In the genomic region with DNA sequence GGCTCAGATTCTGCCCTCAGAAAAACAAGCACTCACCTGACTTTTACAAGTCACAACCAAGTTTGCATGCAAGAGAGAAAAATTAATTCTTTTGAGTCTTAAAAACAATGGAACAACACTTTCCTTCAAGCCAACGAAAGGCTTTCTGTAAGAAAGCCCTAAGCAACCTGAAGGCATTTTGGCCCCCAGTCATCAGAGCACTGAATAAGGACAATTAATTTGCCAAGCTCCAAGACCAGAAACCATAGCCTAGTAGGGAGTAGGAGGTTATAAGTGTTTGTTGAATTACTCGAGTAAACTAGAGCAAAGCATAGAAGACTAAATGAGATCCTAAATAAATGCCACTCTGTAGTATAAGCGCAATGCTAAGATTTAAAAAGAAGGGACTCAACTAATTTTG, we compare ENCODE assay signal across 24 cellular contexts. TPM values are rescaled to one million over a fixed set of nuclear protein-coding genes. Genes with fewer than 3 reads are reported as not detected.
DNase-seq lines count a peak whose midpoint lies in the region; ATAC-seq, FAIRE-seq and TF ChIP-seq lines count a peak whose summit lies in the region.
"Had no signal": no experiment of that assay in that cellular context is flagged by ENCODE, and none has a peak within 500 bp of the region (broad histone marks: within the 10 kb centered on the region; RNA-seq: fewer than 3 reads in every experiment).

No MANE protein-coding gene starts in this region.

- no peak for FAIRE-seq in HepG2 (lab: Jason Lieb, UNC)
- FAIRE-seq: D721Med, H54 had no signal

- H3K27me3 ChIP-seq in HepG2 (ENCODE audit: control insufficient read depth in 1 of 2, insufficient read depth in 2 of 2, low read length in 2 of 2) (peaks cover 0 to 4% of the 10 kb centered on the region in 2 experiments; a peak in 1 of 5 replicates), right lobe of liver (no peaks in the 10 kb centered on the region), esophagus muscularis mucosa (no peaks in the 10 kb centered on the region), vagina (no peaks in the 10 kb centered on the region), right cardiac atrium (ENCODE audit: control insufficient read depth, insufficient read depth) (no peaks in the 10 kb centered on the region), prostate gland (replicated peaks; ENCODE audit: insufficient read depth) (no peaks in the 10 kb centered on the region)

- DNase-seq in HepG2 (ENCODE audit: low spot score) (no peak), right lobe of liver (no peak), esophagus muscularis mucosa (ENCODE audit: extremely low spot score) (no peak), neural crest cell (ENCODE audit: low read depth, low spot score) (no peak), vagina (ENCODE audit: extremely low spot score in 2 of 2) (no peak), right cardiac atrium (no peak), prostate gland (ENCODE audit: low spot score) (no peak)
- no peak for DNase-seq in activated naive CD4-positive, alpha-beta T cell (lab: John Stamatoyannopoulos, UW)
- DNase-seq: AML-193, DMS53, GDM1, KG1, NCI-H1092 treated with DMSO at 0.1 percent for 48 hours, NCI-H1436 treated with DMSO at 0.1 percent for 48 hours, NCI-H1930, NCI-H226, NCI-H510A treated with DMSO at 0.1 percent for 48 hours, NCI-H748 treated with DMSO at 0.1 percent for 48 hours, PC-9, SHP77 treated with DMSO at 0.1 percent for 48 hours had no signal

- H3K27ac ChIP-seq in HepG2 (ENCODE audit: extremely low read length, insufficient read depth, low read length) (peak overlapping the region; percentile 42), right lobe of liver (no peak overlapping the region), esophagus muscularis mucosa (replicated peaks in 1 of 4) (peak overlapping the region in 3 of 4 donors; percentile 5 to 50 (median 15)), vagina (peak overlapping the region; percentile 45), right cardiac atrium (ENCODE audit: low read length) (no peak overlapping the region), prostate gland (no peak overlapping the region)
- H3K27ac ChIP-seq: C4-2B, PC-9, RWPE1 had no signal

- H3K4me3 ChIP-seq in HepG2 (replicated peaks in 1 of 3; ENCODE audit: insufficient read depth in 1 of 3, low read depth in 2 of 3, low read length in 3 of 3) (peak overlapping the region; percentile 40 to 54 (median 41); a peak in 5 of 6 replicates), right lobe of liver (no peak overlapping the region), esophagus muscularis mucosa (peak overlapping the region in 3 of 4 donors; percentile 3 to 30 (median 6)), vagina (no peak overlapping the region), right cardiac atrium (ENCODE audit: low read length) (no peak overlapping the region), prostate gland (no peak overlapping the region)
- H3K4me3 ChIP-seq: PC-9 had no signal

- peaks cover 11% of the 10 kb centered on the region for H3K27me3 Mint-ChIP-seq in neural crest cell (ENCODE audit: low read depth)

- TF ChIP-seq POLR2A in HepG2 (IDR thresholded peaks at IDR 0.05; ENCODE audit: insufficient read depth in 1 of 2, low read depth in 2 of 2, low read length in 2 of 2) = no peak
- no peak for TF ChIP-seq POLR2A in right lobe of liver (IDR thresholded peaks at IDR 0.05)
- no peak for TF ChIP-seq POLR2A in esophagus muscularis mucosa (IDR thresholded peaks at IDR 0.05; ENCODE audit: low read depth)
- no peak for TF ChIP-seq POLR2A in vagina (IDR thresholded peaks at IDR 0.05)
- no peak for TF ChIP-seq POLR2A in prostate gland (IDR thresholded peaks at IDR 0.05)

- peak overlapping the region; percentile 78 for H3K4me2 ChIP-seq in HepG2 (ENCODE audit: low read depth, low read length)
- H3K4me2 ChIP-seq: PC-9 had no signal

- peak overlapping the region; percentile 60; the same call in 1 of the 2 replicates for H3K9ac ChIP-seq in HepG2 (ENCODE audit: insufficient read depth, low read depth, low read length)

- WGBS in HepG2 (ENCODE audit: low lambda C conversion rate) = 73% methylated on average over 3 of the region's 3 CpGs
- WGBS in right lobe of liver (ENCODE audit: insufficient coverage, low coverage, low lambda C conversion rate, missing lambda C conversion rate) = 88% methylated on average over 3 of the region's 3 CpGs
- WGBS in esophagus muscularis mucosa = 71% methylated on average over 3 of the region's 3 CpGs
- WGBS in right cardiac atrium = 83% methylated on average over 3 of the region's 3 CpGs
- whole genome bisulfite sequencing in prostate gland = 61% methylated on average over 3 of the region's 3 CpGs

- no peak for TF ChIP-seq RAD21 in HepG2 (CRISPR knock-in tag; IDR thresholded peaks at IDR 0.05)

- H3K36me3 ChIP-seq in HepG2 (replicated peaks in 1 of 2; ENCODE audit: control insufficient read depth in 1 of 2, insufficient read depth in 2 of 2, low read length in 2 of 2) (0 out of 5 replicates have a peak, but pooled peaks cover 0 to 3% of the 10 kb centered on the region in 2 experiments), right lobe of liver (no peaks in the 10 kb centered on the region), esophagus muscularis mucosa (no peaks in the 10 kb centered on the region), vagina (no peaks in the 10 kb centered on the region), prostate gland (no peaks in the 10 kb centered on the region)

- in situ Hi-C loops in HepG2 (cut with HindIII; ENCODE audit: extremely low pct_ligation_motif_present, low pct_unique_long_range_greater_than_20kb) = no loop called here

- TF ChIP-seq CTCF in HepG2 (CRISPR knock-in tag; IDR thresholded peaks at IDR 0.05) = no peak
- no peak for TF ChIP-seq CTCF in right lobe of liver (IDR thresholded peaks at IDR 0.05)
- no peak for TF ChIP-seq CTCF in esophagus muscularis mucosa (IDR thresholded peaks at IDR 0.05)
- no peak for TF ChIP-seq CTCF in neural crest cell (conservative IDR thresholded peaks at IDR 0.05)
- TF ChIP-seq CTCF in vagina (IDR thresholded peaks at IDR 0.05) = no peak
- TF ChIP-seq CTCF in prostate gland (IDR thresholded peaks at IDR 0.05) = no peak

- H3K4me1 ChIP-seq in HepG2 (ENCODE audit: insufficient read depth, low read length) (peaks cover 69% of the 10 kb centered on the region), right lobe of liver (peaks cover 0 to 8% (median 0%) of the 10 kb centered on the region in 4 donors), esophagus muscularis mucosa (peaks cover 15 to 79% (median 75%) of the 10 kb centered on the region in 4 donors), vagina (peaks cover 74% of the 10 kb centered on the region), right cardiac atrium (ENCODE audit: control insufficient read depth, insufficient read depth, low read length) (peaks cover 2% of the 10 kb centered on the region), prostate gland (replicated peaks) (no peaks in the 10 kb centered on the region)

- no TSS peak for BruUV-seq in HepG2 (replicated peaks; lab: Mats Ljungman, UMichigan)

- peaks cover 29% of the 10 kb centered on the region; the same call in 1 of the 2 replicates for H4K20me1 ChIP-seq in HepG2 (ENCODE audit: insufficient read depth, low read length)

- ATAC-seq in HepG2 (no peak), right lobe of liver (no peak), right cardiac atrium (no peak)

- H3K36me3 Mint-ChIP-seq in neural crest cell (ENCODE audit: low read depth) = no peaks in the 10 kb centered on the region

- POLR2A ChIA-PET in HepG2 (lab: Yijun Ruan, JAX) = no interaction called here

- H2AFZ ChIP-seq in HepG2 (ENCODE audit: low read length) = no peak overlapping the region
- H2AFZ ChIP-seq: PC-9 had no signal

- CTCF ChIA-PET in HepG2 (lab: Yijun Ruan, JAX; ENCODE audit: low intra/inter-chr PET ratio, low total read pairs) = no interaction called here

- peaks cover 93% of the 10 kb centered on the region for H3K79me2 ChIP-seq in HepG2 (ENCODE audit: insufficient read depth, low read length)

- intact Hi-C loops in HepG2 (cut with micrococcal nuclease; ENCODE audit: unreplicated experiment) (loop anchor here (5.0 to 10.0 kb wide), 2 partner anchors 34 to 116 kb away; no protein-coding TSS in a partner anchor), right lobe of liver (cut with DNase I) (no loop called here), esophagus muscularis mucosa (cut with DNase I) (loop anchor here (5.0 kb wide), 1 partner anchor 34 kb away; no protein-coding TSS in a partner anchor), vagina (cut with DNase I) (loop anchor here (10.0 kb wide), 1 partner anchor 136 kb away; no protein-coding TSS in a partner anchor), right cardiac atrium (cut with DNase I) (loop anchor here in 3 of 4 donors (5.0 to 10.0 kb wide), 3 partner anchors 34 to 166 kb away; no protein-coding TSS in a partner anchor), prostate gland (cut with DNase I) (no loop called here)

- H3K4me1 Mint-ChIP-seq in neural crest cell = peaks cover 33% of the 10 kb centered on the region

- TF ChIP-seq EP300 in HepG2 (IDR thresholded peaks at IDR 0.05; ENCODE audit: low read depth in 2 of 2, low read length in 2 of 2) (no peak), HepG2 (CRISPR knock-in tag; IDR thresholded peaks at IDR 0.05; ENCODE audit: borderline replicate concordance) (no peak), esophagus muscularis mucosa (IDR thresholded peaks at IDR 0.05) (no peak)

- no peak overlapping the region for H3K27ac Mint-ChIP-seq in neural crest cell (ENCODE audit: unreplicated experiment)

- peak overlapping the region; percentile 53 for H3K4me3 Mint-ChIP-seq in neural crest cell

- no peaks in the 10 kb centered on the region for H3K9me3 ChIP-seq in HepG2 (ENCODE audit: low read length)
- H3K9me3 ChIP-seq in right lobe of liver = no peaks in the 10 kb centered on the region
- no peaks in the 10 kb centered on the region for H3K9me3 ChIP-seq in esophagus muscularis mucosa
- no peaks in the 10 kb centered on the region for H3K9me3 ChIP-seq in vagina
- H3K9me3 ChIP-seq in right cardiac atrium (ENCODE audit: control insufficient read depth, low read length) = no peaks in the 10 kb centered on the region
- no peaks in the 10 kb centered on the region for H3K9me3 ChIP-seq in prostate gland

- no peaks in the 10 kb centered on the region for H3K9me3 Mint-ChIP-seq in neural crest cell

RNA-seq across cellular contexts. Expression of a gene that starts 4.7 kb away (rescaled TPM):
- total RNA-seq in HepG2 (2016; rRNA removed; fragmentation: Illumina TruSeq; extraction: Trizol) = 44.8 and 76.5 TPM in 2 replicates
- total RNA-seq in HepG2 (2016; cell fraction: cytosol; rRNA removed; fragmentation: Illumina TruSeq; extraction: Trizol; ENCODE audit: low read depth) = 8.1 TPM in 2 replicates
- 37.2 and 78.5 TPM in 2 replicates for total RNA-seq in HepG2 (2016; cell fraction: insoluble cytoplasmic fraction; rRNA removed; fragmentation: Illumina TruSeq; extraction: Trizol)
- total RNA-seq in HepG2 (2016; cell fraction: membrane; rRNA removed; fragmentation: Illumina TruSeq; extraction: Trizol) = 23.2 and 23.6 TPM in 2 replicates
- 92.0 and 99.3 TPM in 2 replicates for total RNA-seq in HepG2 (2016; cell fraction: nucleus; rRNA removed; fragmentation: Illumina TruSeq; extraction: Trizol)
- polyA plus RNA-seq in HepG2 (2011; rRNA removed) = 146 and 195 TPM in 2 replicates
- 160 and 165 TPM in 2 replicates for polyA plus RNA-seq in HepG2 (2011; cell fraction: cytosol; rRNA removed)
- 88.3 and 110 TPM in 2 replicates for polyA plus RNA-seq in HepG2 (2011; cell fraction: nucleus; rRNA removed)
- 94.7 and 114 TPM in 2 replicates for polyA plus RNA-seq in HepG2 (2012)
- 1.5 and 1.6 TPM in 2 replicates for polyA plus RNA-seq in HepG2 (2016; cell fraction: cytosol; fragmentation: Illumina TruSeq; extraction: Trizol; ENCODE audit: low read depth)
- polyA plus RNA-seq in HepG2 (2016; cell fraction: insoluble cytoplasmic fraction; fragmentation: Illumina TruSeq; extraction: Trizol; ENCODE audit: low read depth) = 26.7 and 28.7 TPM in 2 replicates
- polyA plus RNA-seq in HepG2 (2016; cell fraction: membrane; fragmentation: Illumina TruSeq; extraction: Trizol; ENCODE audit: low read depth) = 5.7 and 6.6 TPM in 2 replicates
- 66.6 and 67.2 TPM in 2 replicates for polyA plus RNA-seq in HepG2 (2016; cell fraction: nucleus; fragmentation: Illumina TruSeq; extraction: Trizol; ENCODE audit: insufficient read depth, low read depth)
- 82.3 and 729 TPM in 2 replicates for polyA minus RNA-seq in HepG2 (2011; rRNA and poly(A)+ RNA removed; ENCODE audit: low replicate concordance)
- 295 and 307 TPM in 2 replicates for polyA minus RNA-seq in HepG2 (2011; cell fraction: cytosol; rRNA and poly(A)+ RNA removed)
- 324 and 354 TPM in 2 replicates for polyA minus RNA-seq in HepG2 (2011; cell fraction: nucleus; rRNA and poly(A)+ RNA removed)
- total RNA-seq in right lobe of liver = 10 to 100 TPM in 5 of 6 experiments, 1 to 10 TPM in 1; 9.0 to 32.3 (median 18.1) TPM
- 100 to 1,000 TPM; 176 to 262 (median 188) TPM for total RNA-seq in esophagus muscularis mucosa
- total RNA-seq in neural crest cell = 14.7 and 15.1 TPM in 2 replicates
- 221 TPM for total RNA-seq in vagina
- total RNA-seq in right cardiac atrium = 10 to 100 TPM; 36.4 to 52.4 (median 39.2) TPM
- polyA plus RNA-seq in right cardiac atrium = 14.5 TPM
- 10 to 100 TPM; 26.4 to 51.7 TPM for total RNA-seq in prostate gland

Comparison
In these comparisons a context has a peak if more than half of its experiments do, and no peak if none do; other contexts are left out.
1. H3K27ac ChIP-seq: peak in HepG2 (single experiment), esophagus muscularis mucosa (3 of 4) and vagina (single experiment); none in right lobe of liver (0 of 3), right cardiac atrium (single experiment) and prostate gland (0 of 2).
2. H3K4me3 ChIP-seq: peak in HepG2 (3 of 3) and esophagus muscularis mucosa (3 of 4); none in right lobe of liver (0 of 3), vagina (0 of 2), right cardiac atrium (single experiment) and prostate gland (0 of 2).
3. intact Hi-C loops: an anchor here in HepG2 (5.0 to 10.0 kb wide), esophagus muscularis mucosa (5.0 kb wide), vagina (10.0 kb wide) and right cardiac atrium (5.0 to 10.0 kb wide); none called in right lobe of liver and prostate gland.